ENCODE assay signal across 12 cellular contexts in the genomic region with DNA sequence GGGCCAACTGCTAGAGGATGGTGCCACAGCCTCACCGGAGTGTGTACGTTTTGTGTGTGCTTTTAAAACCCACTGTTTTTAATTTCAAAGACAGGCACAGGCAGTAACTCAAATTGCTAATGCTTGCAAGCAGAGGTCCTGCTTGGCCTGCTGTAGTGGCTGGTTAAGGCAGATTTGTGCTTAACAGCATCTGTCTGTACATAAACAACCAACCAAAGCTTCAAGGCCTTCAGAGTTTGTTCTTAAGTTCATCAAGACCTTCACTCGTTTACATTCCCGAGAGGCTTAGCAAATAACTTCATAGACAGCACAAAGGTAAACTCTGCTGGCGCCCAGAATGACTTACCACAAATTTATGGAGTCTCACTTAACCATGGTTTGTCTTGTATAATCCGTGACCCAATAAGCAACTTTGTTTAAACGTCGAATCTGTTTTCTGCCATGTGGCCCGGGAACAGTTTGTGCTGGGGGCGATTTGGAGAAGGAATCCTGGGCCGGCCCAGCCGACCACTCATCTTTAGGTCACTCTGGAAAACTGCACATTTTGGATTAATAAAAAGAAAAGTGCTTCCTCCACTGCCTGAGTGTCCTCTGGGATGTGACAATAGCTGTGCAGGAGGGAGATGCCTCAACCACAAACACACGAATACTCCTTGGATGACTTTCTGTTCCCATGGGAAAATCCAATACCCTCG. TPM values are rescaled to one million over a fixed set of nuclear protein-coding genes. Genes with fewer than 3 reads are reported as not detected.
DNase-seq lines count a peak whose midpoint lies in the region; ATAC-seq and TF ChIP-seq lines count a peak whose summit lies in the region.
"Had no signal": no experiment of that assay in that cellular context is flagged by ENCODE, and none has a peak within 500 bp of the region (broad histone marks: within the 10 kb centered on the region; RNA-seq: fewer than 3 reads in every experiment).

No MANE protein-coding gene starts in this region.

- H3K9me3 ChIP-seq in heart right ventricle (no peaks in the 10 kb centered on the region), endodermal cell (ENCODE audit: control insufficient read depth, low read length) (no peaks in the 10 kb centered on the region), neutrophil (no peaks in the 10 kb centered on the region), vagina (no peaks in the 10 kb centered on the region)

- H3K4me3 ChIP-seq in heart right ventricle (no peak overlapping the region), endodermal cell (ENCODE audit: low read length) (no peak overlapping the region), neutrophil (ENCODE audit: low read depth in 1 of 2, low read length in 1 of 2) (no peak overlapping the region), vagina (no peak overlapping the region)

- H3K4me1 Mint-ChIP-seq in endodermal cell: peaks cover 14% of the 10 kb centered on the region

- intact Hi-C loops in heart right ventricle (cut with DNase I) (no loop called here), Right ventricle myocardium superior (cut with DNase I) (no loop called here), vagina (cut with DNase I) (no loop called here)

- TF ChIP-seq POLR2A in vagina (IDR thresholded peaks at IDR 0.05): no peak

- H3K27me3 ChIP-seq in heart right ventricle: no peaks in the 10 kb centered on the region
- H3K27me3 ChIP-seq in endodermal cell (ENCODE audit: control insufficient read depth, insufficient read depth, low read length, poor library complexity, severe bottlenecking): no peaks in the 10 kb centered on the region
- no peaks in the 10 kb centered on the region for H3K27me3 ChIP-seq in neutrophil
- no peaks in the 10 kb centered on the region for H3K27me3 ChIP-seq in vagina

- H3K36me3 Mint-ChIP-seq in endodermal cell (ENCODE audit: low read depth): peaks cover 4% of the 10 kb centered on the region

- peak in 1 of 8 donors; percentile 4 for ATAC-seq in heart right ventricle
- ATAC-seq in Right ventricle myocardium superior (ENCODE audit: poor library complexity): no peak
- no peak for ATAC-seq in HG02678 (IDR thresholded peaks at IDR 0.05; ENCODE audit: unreplicated experiment)

- H3K9me3 Mint-ChIP-seq in endodermal cell: no peaks in the 10 kb centered on the region
- H3K9me3 Mint-ChIP-seq: T-helper 1 cell treated with Interleukin-12 subunit alpha and Interleukin-12 subunit beta and Interleukin-4 antibody, amounts not matched to agents 30 μg/mL and 1 μg/mL, for 36 hours had no signal

- H3K4me1 ChIP-seq in heart right ventricle (peaks cover 28 to 94% (median 91%) of the 10 kb centered on the region in 9 donors), endodermal cell (ENCODE audit: control insufficient read depth, insufficient read depth, low read length) (peaks cover 10% of the 10 kb centered on the region), neutrophil (ENCODE audit: control insufficient read depth in 1 of 2, insufficient read depth in 1 of 2, low read depth in 1 of 2, low read length in 1 of 2) (peaks cover 21 to 26% of the 10 kb centered on the region in 2 experiments), vagina (peaks cover 96% of the 10 kb centered on the region)

- H3K27ac Mint-ChIP-seq in endodermal cell: peak overlapping the region; percentile 42
- H3K27ac Mint-ChIP-seq: B cell; T-helper 1 cell treated with Interleukin-12 subunit alpha and Interleukin-12 subunit beta and Interleukin-4 antibody, amounts not matched to agents 30 μg/mL and 1 μg/mL, for 36 hours had no signal

- 61 to 74% methylated on average over 14 of the region's 14 CpGs for WGBS in heart right ventricle, 2 donors
- 93 to 97% methylated on average over 11 to 14 of the region's 14 CpGs for WGBS in endodermal cell (ENCODE audit: insufficient coverage in 1 of 2, insufficient read length in 1 of 2), 2 experiments

- H3K36me3 ChIP-seq in heart right ventricle (peaks cover 0 to 22% (median 0%) of the 10 kb centered on the region in 9 donors), endodermal cell (ENCODE audit: control insufficient read depth, insufficient read depth, low read length) (peaks cover 31% of the 10 kb centered on the region), neutrophil (peaks cover 6% of the 10 kb centered on the region), vagina (no peaks in the 10 kb centered on the region)

- no peak overlapping the region for H3K4me3 Mint-ChIP-seq in endodermal cell
- H3K4me3 Mint-ChIP-seq: B cell; T-helper 1 cell treated with Interleukin-12 subunit alpha and Interleukin-12 subunit beta and Interleukin-4 antibody, amounts not matched to agents 30 μg/mL and 1 μg/mL, for 36 hours had no signal

- TF ChIP-seq CTCF in heart right ventricle (IDR thresholded peaks at IDR 0.05): no peak
- no peak for TF ChIP-seq CTCF in endodermal cell (conservative IDR thresholded peaks at IDR 0.05)
- TF ChIP-seq CTCF in neutrophil (IDR thresholded peaks at IDR 0.05): no peak
- TF ChIP-seq CTCF in vagina (IDR thresholded peaks at IDR 0.05): no peak

- H3K9ac ChIP-seq in endodermal cell (ENCODE audit: extremely low read depth, low read length, poor library complexity, severe bottlenecking): no peak overlapping the region

- no peaks in the 10 kb centered on the region for H3K27me3 Mint-ChIP-seq in endodermal cell (ENCODE audit: insufficient read depth)
- H3K27me3 Mint-ChIP-seq: B cell had no signal

- DNase-seq in heart right ventricle (no peak), Right ventricle myocardium superior (no peak), endodermal cell (no peak), vagina (ENCODE audit: extremely low spot score in 2 of 2) (no peak), RPMI8226 (no peak), SHP77 treated with DMSO at 0.1 percent for 48 hours (lab: John Stamatoyannopoulos, UW) (no peak)
- DNase-seq: effector CD8-positive, alpha-beta T cell; KG1 had no signal

- peak overlapping the region; percentile 19 to 85 (median 69) for H3K27ac ChIP-seq in heart right ventricle
- H3K27ac ChIP-seq in endodermal cell (ENCODE audit: low read depth, low read length): no peak overlapping the region
- H3K27ac ChIP-seq in neutrophil: peak overlapping the region; percentile 39
- peak overlapping the region; percentile 86 for H3K27ac ChIP-seq in vagina

RNA-seq across cellular contexts. Expression of gene CAPZB, which starts 58.1 kb away (rescaled TPM):
- total RNA-seq in heart right ventricle (100 to 1,000 TPM; 207 to 307 (median 228) TPM), Right ventricle myocardium superior (222 TPM), endodermal cell (100 to 1,000 TPM; 334 to 362 TPM), vagina (152 TPM)
- polyA plus RNA-seq in heart right ventricle: 100 to 1,000 TPM; 158 to 236 TPM
- polyA plus RNA-seq in endodermal cell (2013, experiment 1 of 2): 254 TPM
- 240 TPM for polyA plus RNA-seq in endodermal cell (2013, experiment 2 of 2)
